In genomic region chr2:44802409-44803099, GRCh38 we compare ENCODE assay signal across 11 cellular contexts.
DNase-seq lines count a peak whose midpoint lies in the region; ATAC-seq and TF ChIP-seq lines count a peak whose summit lies in the region.
"Had no signal": no experiment of that assay in that cellular context is flagged by ENCODE, and none has a peak within 500 bp of the region (broad histone marks: within the 10 kb centered on the region; RNA-seq: fewer than 3 reads in every experiment).

No MANE protein-coding gene starts in this region.

- H3K4me3 ChIP-seq in epithelial cell of esophagus (ENCODE audit: low read length) (no peak overlapping the region), neuron (ENCODE audit: low read length) (peak overlapping the region; percentile 16), MG63 (no peak overlapping the region)

- H3K9me3 ChIP-seq in neuron (ENCODE audit: low read length) (peaks cover 5% of the 10 kb centered on the region), MG63 (no peaks in the 10 kb centered on the region)

- H3K36me3 ChIP-seq in neuron (ENCODE audit: insufficient read depth, low read length) (no peaks in the 10 kb centered on the region), MG63 (no peaks in the 10 kb centered on the region)

- no peak overlapping the region for H2AFZ ChIP-seq in neuron (ENCODE audit: low read depth, low read length)

- TF ChIP-seq CTCF in epithelial cell of esophagus (IDR thresholded peaks at IDR 0.05; ENCODE audit: insufficient read depth, low read depth, low read length, missing control alignments): no peak

- DNase-seq in EL (peak; percentile 4), M059J (ENCODE audit: low read depth) (peak; percentile 2), epithelial cell of esophagus (ENCODE audit: low read depth) (peak; percentile 3), SIG-M5 treated with dmso at 0.1 percent for 504 hours (lab: John Stamatoyannopoulos, UW; ENCODE audit: unreplicated experiment) (no peak), MG63 (no peak)
- DNase-seq: activated CD4-positive, alpha-beta T cell treated with anti-CD3 and anti-CD28 coated beads, Interleukin-2, amount 50 U/mL, for 4 hours; NCI-H1694; RPMI8226 had no signal

- H3K4me1 ChIP-seq in neuron (ENCODE audit: insufficient read depth, low read length): peaks cover 12% of the 10 kb centered on the region

- H3K27me3 ChIP-seq in neuron (ENCODE audit: insufficient read depth, low read length) (peaks cover 97% of the 10 kb centered on the region), MG63 (peaks cover 28% of the 10 kb centered on the region)

- ATAC-seq in GM21390 (IDR thresholded peaks at IDR 0.05; ENCODE audit: unreplicated experiment) (no peak), HG03521 (IDR thresholded peaks at IDR 0.05; ENCODE audit: unreplicated experiment) (no peak)

Comparison
In these comparisons a context has a peak if more than half of its experiments do, and no peak if none do; other contexts are left out.
1. DNase-seq: peak in EL (single experiment), M059J (single experiment) and epithelial cell of esophagus (single experiment); none in SIG-M5 treated with dmso at 0.1 percent for 504 hours (single experiment) and MG63 (single experiment).